ENCODE assay signal across 1 cellular context in genomic region chr3:29141912-29142262, GRCh38.
TF ChIP-seq lines count a peak whose summit lies in the region.

No MANE protein-coding gene starts in this region.

TF ChIP-seq in IMR-90, 13 proteins besides CTCF, POLR2A, EP300 and RAD21 (continued from another document):
- TF ChIP-seq, protein P1, sequence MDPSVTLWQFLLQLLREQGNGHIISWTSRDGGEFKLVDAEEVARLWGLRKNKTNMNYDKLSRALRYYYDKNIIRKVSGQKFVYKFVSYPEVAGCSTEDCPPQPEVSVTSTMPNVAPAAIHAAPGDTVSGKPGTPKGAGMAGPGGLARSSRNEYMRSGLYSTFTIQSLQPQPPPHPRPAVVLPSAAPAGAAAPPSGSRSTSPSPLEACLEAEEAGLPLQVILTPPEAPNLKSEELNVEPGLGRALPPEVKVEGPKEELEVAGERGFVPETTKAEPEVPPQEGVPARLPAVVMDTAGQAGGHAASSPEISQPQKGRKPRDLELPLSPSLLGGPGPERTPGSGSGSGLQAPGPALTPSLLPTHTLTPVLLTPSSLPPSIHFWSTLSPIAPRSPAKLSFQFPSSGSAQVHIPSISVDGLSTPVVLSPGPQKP (IDR thresholded peaks at IDR 0.05; ENCODE audit: borderline replicate concordance, low read depth, low read length) = no peak
- no peak for TF ChIP-seq CHD1 (IDR thresholded peaks at IDR 0.05; ENCODE audit: low read depth, low read length)
- TF ChIP-seq FOS (IDR thresholded peaks at IDR 0.05; ENCODE audit: low read depth, low read length) = no peak
- no peak for TF ChIP-seq RFX5 (IDR thresholded peaks at IDR 0.05; ENCODE audit: low read depth, low read length)
- no peak for TF ChIP-seq SMC3 (IDR thresholded peaks at IDR 0.05; ENCODE audit: low read depth, low read length)
- no peak for TF ChIP-seq MAFK (IDR thresholded peaks at IDR 0.05; ENCODE audit: low read depth, low read length)
- TF ChIP-seq MAZ (IDR thresholded peaks at IDR 0.05; ENCODE audit: borderline replicate concordance, low read depth, low read length) = no peak
- no peak for TF ChIP-seq NFE2L2 (IDR thresholded peaks at IDR 0.05; ENCODE audit: low read depth, low read length)
- no peak for TF ChIP-seq RCOR1 (IDR thresholded peaks at IDR 0.05; ENCODE audit: insufficient replicate concordance, low read length)
- TF ChIP-seq CEBPB (IDR thresholded peaks at IDR 0.05; ENCODE audit: low read depth, low read length) = no peak
- TF ChIP-seq, protein P2, sequence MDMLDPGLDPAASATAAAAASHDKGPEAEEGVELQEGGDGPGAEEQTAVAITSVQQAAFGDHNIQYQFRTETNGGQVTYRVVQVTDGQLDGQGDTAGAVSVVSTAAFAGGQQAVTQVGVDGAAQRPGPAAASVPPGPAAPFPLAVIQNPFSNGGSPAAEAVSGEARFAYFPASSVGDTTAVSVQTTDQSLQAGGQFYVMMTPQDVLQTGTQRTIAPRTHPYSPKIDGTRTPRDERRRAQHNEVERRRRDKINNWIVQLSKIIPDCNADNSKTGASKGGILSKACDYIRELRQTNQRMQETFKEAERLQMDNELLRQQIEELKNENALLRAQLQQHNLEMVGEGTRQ (IDR thresholded peaks at IDR 0.05; ENCODE audit: low read depth, low read length) = no peak
